Comparison of ENCODE assay signal across 2 cellular contexts in genomic region chr2:207122914-207123744, GRCh38.
A peak's percentile ranks its signal among the peaks of the same experiment; 100 is the strongest.
TF ChIP-seq lines count a peak whose summit lies in the region.

No MANE protein-coding gene starts in this region.

TF ChIP-seq in HCT116, 20 proteins besides CTCF, POLR2A, EP300 and RAD21 (continued from another document):
- TF ChIP-seq ZBTB33 (IDR thresholded peaks at IDR 0.05; ENCODE audit: extremely low read depth, insufficient replicate concordance, low read length) (no peak), ATF3 (IDR thresholded peaks at IDR 0.05) (no peak), POLR2AphosphoS5 (IDR thresholded peaks at IDR 0.05; ENCODE audit: low read depth, low read length) (peak; percentile 40; the same call in 1 of the 2 replicates), MAX (IDR thresholded peaks at IDR 0.05) (peak; percentile 79), ZNF274 (IDR thresholded peaks at IDR 0.05; ENCODE audit: low read depth, low read length) (no peak), EZH2phosphoT487 (IDR thresholded peaks at IDR 0.05; ENCODE audit: borderline replicate concordance) (no peak), CBX3 (IDR thresholded peaks at IDR 0.05; ENCODE audit: low read depth) (peak; percentile 82), YY1 (IDR thresholded peaks at IDR 0.05; ENCODE audit: extremely low read depth, insufficient replicate concordance, low read depth, low read length) (no peak), TCF7L2 (IDR thresholded peaks at IDR 0.05; ENCODE audit: borderline replicate concordance, extremely low read depth, insufficient read depth, insufficient read length) (peak; percentile 12), SIN3A (IDR thresholded peaks at IDR 0.05; ENCODE audit: low read depth) (0 out of 2 replicates have a peak, but pooled peaks have one; percentile 46), EZH2 (IDR thresholded peaks at IDR 0.05) (no peak), ELF1 (IDR thresholded peaks at IDR 0.05; ENCODE audit: borderline replicate concordance, low read depth) (no peak), CEBPB (IDR thresholded peaks at IDR 0.05; ENCODE audit: low read depth) (no peak), FOSL1 (IDR thresholded peaks at IDR 0.05; ENCODE audit: low read depth) (peak; percentile 87), EGR1 (IDR thresholded peaks at IDR 0.05; ENCODE audit: low read depth) (no peak), ZFX (IDR thresholded peaks at IDR 0.05) (no peak), SRF (IDR thresholded peaks at IDR 0.05; ENCODE audit: low read depth) (no peak), REST (IDR thresholded peaks at IDR 0.05; ENCODE audit: low read depth) (no peak)

TF ChIP-seq in H1, 55 proteins besides CTCF, POLR2A, EP300 and RAD21:
- TF ChIP-seq E2F6 (IDR thresholded peaks at IDR 0.05) (0 out of 2 replicates have a peak, but pooled peaks have one; percentile 25), RNF2 (IDR thresholded peaks at IDR 0.05; ENCODE audit: borderline replicate concordance, low read depth, low read length, missing control alignments, poor library complexity, severe bottlenecking) (no peak), MAX (IDR thresholded peaks at IDR 0.05) (0 out of 2 replicates have a peak, but pooled peaks have one; percentile 29), TBP (IDR thresholded peaks at IDR 0.05; ENCODE audit: low read depth, low read length) (no peak)
